In genomic region chr21:41230530-41230929, GRCh38 we compare ENCODE assay signal across 1 cellular context.
TF ChIP-seq lines count a peak whose summit lies in the region.

No MANE protein-coding gene starts in this region.

TF ChIP-seq in SK-N-SH treated with all-trans-retinoic acid at 6 μM for 48 hours, 23 proteins besides CTCF, POLR2A, EP300 and RAD21 (continued from another document):
- TF ChIP-seq PATZ1 (CRISPR knock-in tag; IDR thresholded peaks at IDR 0.05; ENCODE audit: borderline replicate concordance) (no peak), ISL1 (CRISPR knock-in tag; IDR thresholded peaks at IDR 0.05) (no peak), TCF4 (CRISPR knock-in tag; IDR thresholded peaks at IDR 0.05; ENCODE audit: borderline replicate concordance) (no peak), ARNTL (CRISPR knock-in tag; IDR thresholded peaks at IDR 0.05; ENCODE audit: borderline replicate concordance, low read depth) (no peak)
